Comparison of ENCODE assay signal across 12 cellular contexts in genomic region chr15:23364261-23364660, GRCh38. TPM values are rescaled to one million over a fixed set of nuclear protein-coding genes. Genes with fewer than 3 reads are reported as not detected.
DNase-seq lines count a peak whose midpoint lies in the region; ATAC-seq, FAIRE-seq and TF ChIP-seq lines count a peak whose summit lies in the region.
"Not testable (repeated sequence)": the region's sequence is repeated elsewhere in the genome, so short reads cannot be mapped to it uniquely, and the experiment has no call there.
"Had no signal": no experiment of that assay in that cellular context is flagged by ENCODE, and none has a peak within 500 bp of the region (broad histone marks: within the 10 kb centered on the region; RNA-seq: fewer than 3 reads in every experiment).

No MANE protein-coding gene starts in this region.

- not testable (repeated sequence) for H3K4me1 ChIP-seq in A549; HEK293 (ENCODE audit: control insufficient read depth, insufficient read depth, low read length); Panc1 (ENCODE audit: control insufficient read depth, insufficient read depth, low read length); ascending aorta; heart right ventricle; neural progenitor cell

- H3K9me3 Mint-ChIP-seq in neural progenitor cell, result not testable (repeated sequence)

- H2AFZ ChIP-seq in neural progenitor cell (replicated peaks), result not testable (repeated sequence)

- H3K36me3 ChIP-seq in HEK293 (ENCODE audit: control insufficient read depth in 2 of 2, insufficient read depth in 1 of 2, low read length in 2 of 2); Panc1 (ENCODE audit: control insufficient read depth, insufficient read depth, low read length); ascending aorta; heart right ventricle; neural progenitor cell: not testable (repeated sequence)

- not testable (repeated sequence) for H3K4me1 Mint-ChIP-seq in neural progenitor cell

- not testable (repeated sequence) for TF ChIP-seq POLR2A in A549 (IDR thresholded peaks at IDR 0.05; ENCODE audit: low read length)

- not testable (repeated sequence) for H3K27me3 Mint-ChIP-seq in neural progenitor cell (ENCODE audit: insufficient read depth, low read depth)

- ATAC-seq in A549, Panc1, heart right ventricle: not testable (repeated sequence)

- in situ Hi-C loops in Panc1 (cut with HindIII; ENCODE audit: low pct_unique_long_range_greater_than_20kb, low sequenced_read_pairs), result not testable (repeated sequence)

- H3K4me2 ChIP-seq in A549, neural progenitor cell: not testable (repeated sequence)

- H3F3A ChIP-seq in neural progenitor cell (ENCODE audit: low read depth), result not testable (repeated sequence)

- not testable (repeated sequence) for FAIRE-seq in A549 (lab: Jason Lieb, UNC)

- TF ChIP-seq EP300 in A549 (IDR thresholded peaks at IDR 0.05), result not testable (repeated sequence)

- H3K4me3 ChIP-seq in A549; HEK293 (ENCODE audit: low read depth, low read length); Panc1 (ENCODE audit: low read depth in 2 of 2, low read length in 2 of 2); ascending aorta; heart right ventricle; neural progenitor cell: not testable (repeated sequence)

- peak; percentile 33; a peak in 3 of 5 replicates for TF ChIP-seq RAD21 in A549 (conservative IDR thresholded peaks at IDR 0.05 in 1 of 2, IDR thresholded peaks at IDR 0.05 in 1 of 2)

- not testable (repeated sequence) for H3K27ac ChIP-seq in A549; HEK293 (ENCODE audit: extremely low read depth, low read depth, low read length); Panc1 (ENCODE audit: low read length); ascending aorta; heart right ventricle; neural progenitor cell

- POLR2A ChIA-PET in A549 (lab: Yijun Ruan, JAX); HEK293 (lab: Yijun Ruan, JAX); Panc1 (lab: Charles Lee): not testable (repeated sequence)

- not testable (repeated sequence) for H4K20me1 ChIP-seq in neural progenitor cell (ENCODE audit: low read depth)

- intact Hi-C loops in Panc1 (cut with micrococcal nuclease; ENCODE audit: unreplicated experiment); ascending aorta (cut with DNase I); heart right ventricle (cut with DNase I): not testable (repeated sequence)

- H3K27ac Mint-ChIP-seq in neural progenitor cell, result not testable (repeated sequence)

- not testable (repeated sequence) for H3K9me3 ChIP-seq in A549; HEK293 (ENCODE audit: control insufficient read depth, insufficient read depth, low read depth, low read length); Panc1 (ENCODE audit: control insufficient read depth, insufficient read depth, low read depth, low read length); ascending aorta; heart right ventricle; neural progenitor cell (ENCODE audit: low read depth)

- not testable (repeated sequence) for H3K79me2 ChIP-seq in neural progenitor cell (ENCODE audit: low read depth)

- BruUV-seq in Panc1 (replicated peaks; lab: Mats Ljungman, UMichigan), result not testable (repeated sequence)

- not testable (repeated sequence) for DNase-seq in A549 (ENCODE audit: low read depth in 1 of 2, low spot score in 1 of 2); Panc1 (ENCODE audit: low read depth, low spot score); ascending aorta (ENCODE audit: low spot score in 2 of 2); heart right ventricle; neural progenitor cell (ENCODE audit: low spot score)

- TF ChIP-seq CTCF in A549 (IDR thresholded peaks at IDR 0.05), result not testable (repeated sequence)
- TF ChIP-seq CTCF in HEK293 (tag by site-specific recombination; IDR thresholded peaks at IDR 0.05) (0 out of 2 replicates have a peak, but pooled peaks have one; percentile 19), Panc1 (IDR thresholded peaks at IDR 0.05) (peak; percentile 28), ascending aorta (IDR thresholded peaks at IDR 0.05) (peak; percentile 29 to 53 (median 48)), heart right ventricle (IDR thresholded peaks at IDR 0.05) (peak in 6 of 9 donors; percentile 19 to 46 (median 36)), neural progenitor cell (IDR thresholded peaks at IDR 0.05) (peak; percentile 13)

- not testable (repeated sequence) for H3K9ac ChIP-seq in neural progenitor cell

- CTCF ChIA-PET in A549 (lab: Yijun Ruan, JAX); HEK293 (lab: Yijun Ruan, JAX); Panc1 (lab: Charles Lee): not testable (repeated sequence)

- H3K4me3 Mint-ChIP-seq in neural progenitor cell, result not testable (repeated sequence)

- H3K27me3 ChIP-seq in Panc1 (ENCODE audit: control insufficient read depth, insufficient read depth, low read length); ascending aorta; heart right ventricle; neural progenitor cell: not testable (repeated sequence)

- not testable (repeated sequence) for H3K36me3 Mint-ChIP-seq in neural progenitor cell

- 30% methylated on average over 6 of the region's 9 CpGs for WGBS in A549 (ENCODE audit: missing lambda C conversion rate)
- 52 to 91% methylated on average over 3 to 6 of the region's 9 CpGs for WGBS in heart right ventricle, 2 donors

TF ChIP-seq in A549, 52 proteins besides CTCF, POLR2A, EP300 and RAD21:
- TF ChIP-seq SMC3 (IDR thresholded peaks at IDR 0.05), result 0 out of 3 replicates have a peak, but pooled peaks have one; percentile 13
TF ChIP-seq in A549: peak in this region for 1; not testable (repeated sequence) for 51.

RNA-seq across cellular contexts. Expression of gene GOLGA8S, which starts 9.7 kb away (rescaled TPM):
- polyA plus RNA-seq in A549 (2011; rRNA removed), result 0.90 and 0.94 TPM in 2 replicates
- 0.28 and 0.41 TPM in 2 replicates for polyA plus RNA-seq in A549 (2012; cell fraction: cytosol; rRNA removed)
- polyA plus RNA-seq in A549 (2012; cell fraction: nucleus; rRNA removed), result 0.19 and 0.43 TPM in 2 replicates
- 0.31 to 0.70 TPM (median 0.35 TPM) in 3 replicates for polyA plus RNA-seq in A549 (2017; fragmentation: RNase III; extraction: RNeasy Plus Mini Kit Qiagen cat#74134 plus additional on column Dnase treatment)
- 0.34 and 0.41 TPM in 2 replicates for polyA minus RNA-seq in A549 (2011; rRNA and poly(A)+ RNA removed)
- 0.15 TPM for total RNA-seq in Panc1 (2021; ENCODE audit: unreplicated experiment)
- polyA plus RNA-seq in Panc1 (2012; ENCODE audit: insufficient read length), result 0.21 TPM
- not detected for total RNA-seq in ascending aorta
- total RNA-seq in heart right ventricle, result under 1 TPM; 0.11 to 0.92 (median 0.41) TPM
- under 1 TPM; 0.03 to 0.66 TPM for polyA plus RNA-seq in heart right ventricle
- total RNA-seq in neural progenitor cell (ENCODE audit: low replicate concordance), result not detected in 2 replicates
- total RNA-seq: GM12878, H4 had no signal
- polyA plus RNA-seq: CD14-positive monocyte; CD8-positive, alpha-beta memory T cell; GM23248 had no signal

RNA-seq across cellular contexts. Expression of gene GOLGA6L26, which starts 30.3 kb away (rescaled TPM):
- polyA plus RNA-seq in A549 (2011; rRNA removed) (not detected in 2 replicates), A549 (2017; fragmentation: RNase III; extraction: RNeasy Plus Mini Kit Qiagen cat#74134 plus additional on column Dnase treatment) (not detected in 3 replicates), heart right ventricle (not detected)
- polyA plus RNA-seq in A549 (2012; cell fraction: cytosol; rRNA removed), result not detected in 2 replicates
- polyA plus RNA-seq in A549 (2012; cell fraction: nucleus; rRNA removed), result not detected in 2 replicates
- polyA minus RNA-seq in A549 (2011; rRNA and poly(A)+ RNA removed), result not detected in 2 replicates
- total RNA-seq in Panc1 (2021; ENCODE audit: unreplicated experiment) (not detected), ascending aorta (not detected), heart right ventricle (not detected), neural progenitor cell (ENCODE audit: low replicate concordance) (not detected in 2 replicates)
- polyA plus RNA-seq in Panc1 (2012; ENCODE audit: insufficient read length), result not detected
- total RNA-seq: CD4-positive, alpha-beta T cell; CD8-positive, alpha-beta memory T cell; GM12878; GM23248; H4 had no signal
- polyA plus RNA-seq: CD14-positive monocyte; CD8-positive, alpha-beta memory T cell; GM12878; GM23248 had no signal
